Comparison of ENCODE assay signal across 32 cellular contexts in genomic region chr3:189490749-189491148, GRCh38.
DNase-seq lines count a peak whose midpoint lies in the region; ATAC-seq, FAIRE-seq and TF ChIP-seq lines count a peak whose summit lies in the region.
"Had no signal": no experiment of that assay in that cellular context is flagged by ENCODE, and none has a peak within 500 bp of the region (broad histone marks: within the 10 kb centered on the region; RNA-seq: fewer than 3 reads in every experiment).

No MANE protein-coding gene starts in this region.

- H3K27me3 ChIP-seq in keratinocyte (ENCODE audit: control insufficient read depth, extremely low read depth, insufficient read depth, low read length) = no peaks in the 10 kb centered on the region
- H3K27me3 ChIP-seq in heart left ventricle = no peaks in the 10 kb centered on the region
- H3K27me3 ChIP-seq: body of pancreas had no signal

- 25 to 53% (median 35%) methylated on average over 3 of the region's 3 CpGs for WGBS in heart left ventricle, 4 donors

- peak overlapping the region; percentile 23 for H3K9ac ChIP-seq in keratinocyte (ENCODE audit: control insufficient read depth, extremely low read depth, insufficient read depth, low read length)

- dilution Hi-C loops in keratinocyte (cut with MboI; ENCODE audit: extremely low pct_ligation_motif_present, low sequenced_read_pairs) = no loop called here

- no peaks in the 10 kb centered on the region for H3K9me3 ChIP-seq in keratinocyte (ENCODE audit: control insufficient read depth, low read depth, low read length)
- no peaks in the 10 kb centered on the region for H3K9me3 ChIP-seq in heart left ventricle
- H3K9me3 ChIP-seq: body of pancreas, lower lobe of right lung, psoas muscle had no signal

- no peak for ATAC-seq in heart left ventricle
- ATAC-seq: activated CD4-positive, alpha-beta T cell treated with anti-CD3 and anti-CD28 coated beads for 36 hours; activated CD8-positive, alpha-beta T cell treated with anti-CD3 and anti-CD28 coated beads, Interleukin-2, amount 10 ng/mL, durations not matched to agents 7 days and 5 days; body of pancreas; heart right ventricle; lower lobe of right lung; naive thymus-derived CD8-positive, alpha-beta T cell; psoas muscle; sciatic nerve had no signal

- peak; percentile 20 for FAIRE-seq in keratinocyte (lab: Jason Lieb, UNC)
- FAIRE-seq: D721Med had no signal

- no peaks in the 10 kb centered on the region for H4K20me1 ChIP-seq in keratinocyte (ENCODE audit: control insufficient read depth, extremely low read depth, insufficient read depth, low read length)

- H3K4me1 ChIP-seq in keratinocyte (ENCODE audit: control insufficient read depth, extremely low read depth, insufficient read depth, low read length) (peaks cover 35% of the 10 kb centered on the region), heart left ventricle (no peaks in the 10 kb centered on the region)
- H3K4me1 ChIP-seq: body of pancreas, heart right ventricle, lower lobe of right lung, psoas muscle had no signal

- H3K4me3 ChIP-seq in epithelial cell of esophagus (ENCODE audit: low read length) (no peak overlapping the region), keratinocyte (ENCODE audit: control insufficient read depth in 2 of 3, extremely low read depth in 1 of 3, insufficient read depth in 2 of 3, low read depth in 1 of 3, low read length in 3 of 3) (peak overlapping the region in 1 of 3 experiments; percentile 39), heart left ventricle (no peak overlapping the region), foreskin fibroblast (ENCODE audit: low read depth in 1 of 2, low read length in 2 of 2) (no peak overlapping the region)
- H3K4me3 ChIP-seq: body of pancreas, heart right ventricle, lower lobe of right lung, psoas muscle had no signal

- H3K79me2 ChIP-seq in keratinocyte (ENCODE audit: control insufficient read depth, insufficient read depth, low read length) = no peaks in the 10 kb centered on the region

- H2AFZ ChIP-seq in keratinocyte (ENCODE audit: control insufficient read depth, low read length) = peak overlapping the region; percentile 40

- intact Hi-C loops in heart left ventricle (cut with DNase I) = no loop called here

- no peaks in the 10 kb centered on the region for H3K9me1 ChIP-seq in keratinocyte (ENCODE audit: control insufficient read depth, extremely low read depth, insufficient read depth, low read length)

- no peak for TF ChIP-seq POLR2A in heart left ventricle (IDR thresholded peaks at IDR 0.05)

- peak overlapping the region; percentile 37 for H3K4me2 ChIP-seq in keratinocyte (ENCODE audit: control insufficient read depth, extremely low read depth, insufficient read depth, low read depth, low read length)

- TF ChIP-seq CTCF in epithelial cell of esophagus (IDR thresholded peaks at IDR 0.05; ENCODE audit: insufficient read depth, low read depth, low read length, missing control alignments) = no peak
- TF ChIP-seq CTCF in keratinocyte (optimal IDR thresholded peaks at IDR 0.05 in 1 of 3, IDR thresholded peaks at IDR 0.05 in 1 of 3, conservative IDR thresholded peaks at IDR 0.05 in 1 of 3; ENCODE audit: extremely low read depth in 1 of 3, insufficient read depth in 2 of 3, low read length in 3 of 3) = no peak
- no peak for TF ChIP-seq CTCF in heart left ventricle (IDR thresholded peaks at IDR 0.05)
- no peak for TF ChIP-seq CTCF in foreskin fibroblast (IDR thresholded peaks at IDR 0.05; ENCODE audit: low read depth, low read length)

- H3K36me3 ChIP-seq in keratinocyte (ENCODE audit: control insufficient read depth in 2 of 2, extremely low read depth in 1 of 2, insufficient read depth in 2 of 2, low read length in 2 of 2) (no peaks in the 10 kb centered on the region), heart left ventricle (no peaks in the 10 kb centered on the region)
- H3K36me3 ChIP-seq: heart right ventricle, lower lobe of right lung had no signal

- H3K27ac ChIP-seq in keratinocyte (ENCODE audit: control insufficient read depth, insufficient read depth, low read length) = peak overlapping the region; percentile 78
- no peak overlapping the region for H3K27ac ChIP-seq in heart left ventricle
- H3K27ac ChIP-seq: body of pancreas, heart right ventricle, lower lobe of right lung, psoas muscle, VCaP had no signal

- DNase-seq in A172 (ENCODE audit: low spot score) (peak; percentile 17), LoVo (ENCODE audit: low spot score) (peak; percentile 24), epithelial cell of esophagus (ENCODE audit: low read depth) (peak; percentile 63), keratinocyte (ENCODE audit: low read depth, low spot score) (peak; percentile 33), heart left ventricle (no peak), foreskin fibroblast (no peak), T-helper 1 cell (no peak), nucleus accumbens (lab: John Stamatoyannopoulos, UW) (no peak)
- DNase-seq: 8988T; activated CD4-positive, alpha-beta T cell treated with anti-CD3 and anti-CD28 coated beads for 36 hours; activated CD8-positive, alpha-beta T cell treated with anti-CD3 and anti-CD28 coated beads, Interleukin-2, amount 10 ng/mL, durations not matched to agents 7 days and 5 days; activated naive CD4-positive, alpha-beta T cell treated with anti-CD3 and anti-CD28 coated beads, Interleukin-2, amount 50 U/mL, for 16 hours; AML-193; body of pancreas; CD4-positive, CD25-positive, alpha-beta regulatory T cell; cerebellar nuclear complex; DND-41; GF-D8; heart right ventricle; lower lobe of right lung; naive thymus-derived CD8-positive, alpha-beta T cell; NCI-H1092 treated with DMSO at 0.1 percent for 48 hours; NCI-H1694 treated with DMSO at 0.1 percent for 48 hours; NCI-H510A; occipital lobe; psoas muscle; stimulated activated CD4-positive, alpha-beta T cell treated with anti-CD3 and anti-CD28 coated beads, Interleukin-4, amount 100 ng/mL, for 4 hours; SW 1271; T1000 had no signal

Comparison
In these comparisons a context has a peak if more than half of its experiments do, and no peak if none do; other contexts are left out.
1. DNase-seq: peak in A172 (single experiment), LoVo (single experiment), epithelial cell of esophagus (single experiment) and keratinocyte (single experiment); none in heart left ventricle (0 of 5), foreskin fibroblast (0 of 2), T-helper 1 cell (0 of 5) and nucleus accumbens (0 of 56).